In genomic region chr1:29513357-29513756, GRCh38 we compare ENCODE assay signal across 8 cellular contexts.
A peak's percentile ranks its signal among the peaks of the same experiment; 100 is the strongest.
DNase-seq lines count a peak whose midpoint lies in the region; ATAC-seq and TF ChIP-seq lines count a peak whose summit lies in the region.

No MANE protein-coding gene starts in this region.

- 47 to 72% (median 61%) methylated on average over 5 of the region's 5 CpGs for WGBS in adrenal gland, 4 donors
- WGBS in testis, 2 donors, result 35 to 39% methylated on average over 5 of the region's 5 CpGs

- H3K27me3 ChIP-seq in adrenal gland (no peaks in the 10 kb centered on the region), testis (no peaks in the 10 kb centered on the region)

- no peaks in the 10 kb centered on the region for H3K36me3 ChIP-seq in adrenal gland (replicated peaks in 1 of 2)
- no peaks in the 10 kb centered on the region for H3K36me3 ChIP-seq in testis (ENCODE audit: low read depth, missing control alignments)

- DNase-seq in stimulated activated CD4-positive, alpha-beta T cell treated with anti-CD3 and anti-CD28 coated beads, Interleukin-1b, Interleukin-23, amount 100 ng/mL, for 48 hours, result peak; percentile 18
- no peak for DNase-seq in stimulated activated CD4-positive, alpha-beta T cell treated with anti-CD3 and anti-CD28 coated beads, Interleukin-4, amount 100 ng/mL, for 4 hours
- DNase-seq in NCI-H1436 treated with DMSO at 0.1 percent for 48 hours (lab: John Stamatoyannopoulos, UW) (peak; percentile 33), adrenal gland (peak in 5 of 7 donors; percentile 21 to 56 (median 25)), iPS-NIHi11 (ENCODE audit: low spot score) (peak; percentile 73), testis (peak; percentile 81)
- no peak for DNase-seq in activated CD4-positive, CD25-positive, alpha-beta regulatory T cell (lab: John Stamatoyannopoulos, UW)

- H3K4me3 ChIP-seq in adrenal gland (no peak overlapping the region), testis (peak overlapping the region; percentile 7 to 26)

- H3K9me3 ChIP-seq in adrenal gland (replicated peaks in 1 of 3) (no peaks in the 10 kb centered on the region), testis (no peaks in the 10 kb centered on the region)

- H3K4me1 ChIP-seq in adrenal gland (replicated peaks in 1 of 2) (no peaks in the 10 kb centered on the region), testis (no peaks in the 10 kb centered on the region)

- H3K27ac ChIP-seq in adrenal gland (no peak overlapping the region), testis (no peak overlapping the region)

- TF ChIP-seq POLR2A in adrenal gland (IDR thresholded peaks at IDR 0.05), result no peak
- no peak for TF ChIP-seq POLR2A in testis (IDR thresholded peaks at IDR 0.05)

- no peak for ATAC-seq in GM18520 (IDR thresholded peaks at IDR 0.05; ENCODE audit: unreplicated experiment)

- TF ChIP-seq CTCF in adrenal gland (IDR thresholded peaks at IDR 0.05), result peak in 4 of 6 experiments; percentile 18 to 39 (median 24)
- peak in 1 of 3 experiments; percentile 42 for TF ChIP-seq CTCF in testis (IDR thresholded peaks at IDR 0.05)

- intact Hi-C loops in adrenal gland (cut with DNase I) (no loop called here), testis (cut with DNase I; ENCODE audit: low total_unique reads) (no loop called here)

Comparison
In these comparisons a context has a peak if more than half of its experiments do, and no peak if none do; other contexts are left out.
1. DNase-seq: peak in stimulated activated CD4-positive, alpha-beta T cell treated with anti-CD3 and anti-CD28 coated beads, Interleukin-1b, Interleukin-23, amount 100 ng/mL, for 48 hours (single experiment), NCI-H1436 treated with DMSO at 0.1 percent for 48 hours (single experiment), adrenal gland (5 of 7), iPS-NIHi11 (single experiment) and testis (single experiment); none in stimulated activated CD4-positive, alpha-beta T cell treated with anti-CD3 and anti-CD28 coated beads, Interleukin-4, amount 100 ng/mL, for 4 hours (0 of 2) and activated CD4-positive, CD25-positive, alpha-beta regulatory T cell (0 of 4).
2. H3K4me3 ChIP-seq: peak in testis (2 of 2); none in adrenal gland (0 of 4).